Comparison of ENCODE assay signal across 9 cellular contexts in the genomic region with DNA sequence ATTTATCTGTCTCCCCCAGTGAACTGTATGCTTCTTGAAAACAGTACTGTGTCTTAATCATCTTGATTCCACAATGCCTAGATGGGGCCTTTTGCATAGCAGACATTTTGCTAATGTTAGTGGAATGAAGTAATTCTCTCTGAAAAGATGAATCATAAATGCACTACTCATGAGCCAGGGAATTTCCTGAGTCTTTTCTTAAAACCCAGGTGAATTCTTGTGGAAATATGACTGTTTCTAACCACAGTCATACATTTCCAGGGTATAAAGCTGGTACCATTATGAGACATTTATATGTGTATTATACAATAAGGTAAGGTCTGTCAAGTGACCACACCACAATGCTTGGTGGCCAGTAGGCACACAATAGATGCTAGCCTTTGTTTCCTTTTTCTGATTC. TPM values are rescaled to one million over a fixed set of nuclear protein-coding genes. Genes with fewer than 3 reads are reported as not detected.
DNase-seq lines count a peak whose midpoint lies in the region; ATAC-seq, FAIRE-seq and TF ChIP-seq lines count a peak whose summit lies in the region.
"Had no signal": no experiment of that assay in that cellular context is flagged by ENCODE, and none has a peak within 500 bp of the region (broad histone marks: within the 10 kb centered on the region; RNA-seq: fewer than 3 reads in every experiment).

No MANE protein-coding gene starts in this region.

- peaks cover 0 to 33% (median 15%) of the 10 kb centered on the region in 12 donors for H3K4me1 ChIP-seq in heart left ventricle

- no peaks in the 10 kb centered on the region for H3K9me3 ChIP-seq in heart left ventricle

- ATAC-seq in GM21447 (IDR thresholded peaks at IDR 0.05; ENCODE audit: unreplicated experiment) (peak; percentile 57), SK-N-SH treated with all-trans-retinoic acid at 6 μM for 48 hours (peak; percentile 93), heart left ventricle (peak in 3 of 4 donors; percentile 8 to 65 (median 16))

- TF ChIP-seq POLR2A in heart left ventricle (IDR thresholded peaks at IDR 0.05) = no peak

- no peak for TF ChIP-seq CTCF in heart left ventricle (IDR thresholded peaks at IDR 0.05)

- peak; percentile 51 for DNase-seq in AG08396 (ENCODE audit: low spot score)
- no peak for DNase-seq in heart left ventricle
- DNase-seq in urothelium cell line (ENCODE audit: low spot score) = peak; percentile 47
- DNase-seq in inferior parietal cortex (ENCODE audit: extremely low spot score) = no peak
- no peak for DNase-seq in occipital lobe (lab: John Stamatoyannopoulos, UW)
- no peak for DNase-seq in NCI-H2196 (lab: John Stamatoyannopoulos, UW; ENCODE audit: unreplicated experiment)

- peak overlapping the region in 11 of 12 donors; percentile 6 to 81 (median 67) for H3K27ac ChIP-seq in heart left ventricle
- H3K27ac ChIP-seq: cardiac muscle cell had no signal

- intact Hi-C loops in heart left ventricle (cut with DNase I) = no loop called here

- FAIRE-seq in urothelium cell line (lab: Jason Lieb, UNC) = no peak

- H3K4me3 ChIP-seq in heart left ventricle = no peak overlapping the region
- H3K4me3 ChIP-seq: cardiac muscle cell had no signal

- peaks cover 0 to 17% (median 8%) of the 10 kb centered on the region in 9 donors for H3K36me3 ChIP-seq in heart left ventricle

- H3K27me3 ChIP-seq in heart left ventricle = no peaks in the 10 kb centered on the region
- H3K27me3 ChIP-seq: cardiac muscle cell had no signal

TF ChIP-seq in SK-N-SH treated with all-trans-retinoic acid at 6 μM for 48 hours, 23 proteins besides CTCF, POLR2A, EP300 and RAD21:
- TF ChIP-seq ZNF565 (CRISPR knock-in tag; conservative IDR thresholded peaks at IDR 0.05; ENCODE audit: low read depth) (no peak), ZC3H10 (CRISPR knock-in tag; IDR thresholded peaks at IDR 0.05) (peak; percentile 22; the same call in 1 of the 2 replicates), PPARA (CRISPR knock-in tag; IDR thresholded peaks at IDR 0.05; ENCODE audit: borderline replicate concordance) (no peak), ISL1 (CRISPR knock-in tag; IDR thresholded peaks at IDR 0.05) (peak; percentile 74), CSDC2 (CRISPR knock-in tag; IDR thresholded peaks at IDR 0.05) (no peak), TOX (CRISPR knock-in tag; IDR thresholded peaks at IDR 0.05; ENCODE audit: borderline replicate concordance) (no peak), SNAI2 (CRISPR knock-in tag; IDR thresholded peaks at IDR 0.05) (no peak), ARNTL (CRISPR knock-in tag; IDR thresholded peaks at IDR 0.05; ENCODE audit: borderline replicate concordance, low read depth) (no peak)
- TF ChIP-seq, protein P1, sequence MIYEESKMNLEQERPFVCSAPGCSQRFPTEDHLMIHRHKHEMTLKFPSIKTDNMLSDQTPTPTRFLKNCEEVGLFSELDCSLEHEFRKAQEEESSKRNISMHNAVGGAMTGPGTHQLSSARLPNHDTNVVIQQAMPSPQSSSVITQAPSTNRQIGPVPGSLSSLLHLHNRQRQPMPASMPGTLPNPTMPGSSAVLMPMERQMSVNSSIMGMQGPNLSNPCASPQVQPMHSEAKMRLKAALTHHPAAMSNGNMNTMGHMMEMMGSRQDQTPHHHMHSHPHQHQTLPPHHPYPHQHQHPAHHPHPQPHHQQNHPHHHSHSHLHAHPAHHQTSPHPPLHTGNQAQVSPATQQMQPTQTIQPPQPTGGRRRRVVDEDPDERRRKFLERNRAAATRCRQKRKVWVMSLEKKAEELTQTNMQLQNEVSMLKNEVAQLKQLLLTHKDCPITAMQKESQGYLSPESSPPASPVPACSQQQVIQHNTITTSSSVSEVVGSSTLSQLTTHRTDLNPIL (CRISPR knock-in tag; IDR thresholded peaks at IDR 0.05; ENCODE audit: low read depth) = peak; percentile 69; the same call in 1 of the 2 replicates

RNA-seq across cellular contexts. Expression of gene KCTD4, which starts 5.5 kb away (rescaled TPM):
- total RNA-seq in heart left ventricle (under 1 TPM in 2 of 9 donors, not detected in 7; 0.12 to 0.75 TPM), occipital lobe (0.94 TPM)
- polyA plus RNA-seq in heart left ventricle = under 1 TPM in 1 of 2 donors, not detected in 1; 0.08 TPM
- total RNA-seq: cardiac muscle cell had no signal
- polyA plus RNA-seq: cardiac muscle cell had no signal

Comparison
In these comparisons a context has a peak if more than half of its experiments do, and no peak if none do; other contexts are left out.
1. DNase-seq: peak in AG08396 (single experiment) and urothelium cell line (single experiment); none in heart left ventricle (0 of 5), inferior parietal cortex (single experiment), occipital lobe (single experiment) and NCI-H2196 (single experiment).
2. ATAC-seq: peak in every context shown above with its lines; median percentile 93 in SK-N-SH treated with all-trans-retinoic acid at 6 μM for 48 hours; 57 in GM21447; 16 in heart left ventricle.